In the genomic region with DNA sequence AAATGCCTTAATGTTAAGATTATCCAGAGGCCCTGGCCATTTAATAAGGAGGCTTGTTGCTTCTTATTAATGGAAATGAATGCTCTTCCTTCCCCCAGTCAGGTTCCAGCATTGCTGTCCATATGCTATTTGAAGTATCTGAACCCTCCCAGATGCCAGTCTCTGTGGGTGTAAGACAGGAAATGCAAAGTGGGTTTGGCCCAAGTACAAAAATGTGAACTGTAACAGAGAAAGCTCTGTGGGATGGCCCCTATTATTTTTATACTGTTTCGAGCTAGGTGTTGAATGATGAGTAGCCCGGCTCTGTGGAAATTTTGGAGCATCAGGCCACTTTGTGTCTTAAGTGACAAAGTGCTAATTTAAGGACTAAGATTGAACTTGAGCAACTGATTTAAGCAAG, we compare ENCODE assay signal across 11 cellular contexts.
DNase-seq lines count a peak whose midpoint lies in the region; ATAC-seq and TF ChIP-seq lines count a peak whose summit lies in the region.
"Had no signal": no experiment of that assay in that cellular context is flagged by ENCODE, and none has a peak within 500 bp of the region (broad histone marks: within the 10 kb centered on the region; RNA-seq: fewer than 3 reads in every experiment).

No MANE protein-coding gene starts in this region.

- TF ChIP-seq CTCF in RWPE1 (conservative IDR thresholded peaks at IDR 0.05; ENCODE audit: low read depth) (no peak), epithelial cell of esophagus (IDR thresholded peaks at IDR 0.05; ENCODE audit: insufficient read depth, low read depth, low read length, missing control alignments) (no peak)

- CTCF ChIA-PET in RWPE1 (lab: Yijun Ruan, JAX), result interaction anchor here (1.0 kb wide), 1 partner anchor 221 kb away, joined by 6 read pairs; no protein-coding TSS in a partner anchor

- H3K27ac ChIP-seq in RWPE1, result no peak overlapping the region
- H3K27ac ChIP-seq: A549 had no signal

- peak overlapping the region; percentile 62 for H3K27ac Mint-ChIP-seq in stimulated activated naive CD8-positive, alpha-beta T cell treated with anti-CD3 and anti-CD28 coated beads, Interleukin-15, Interleukin-2, amounts not matched to agents 100 ng/mL and 50 ng/mL, for 24 hours
- H3K27ac Mint-ChIP-seq: activated naive CD4-positive, alpha-beta T cell treated with anti-CD3 and anti-CD28 coated beads, Interleukin-2, amount 50 U/mL, for 72 hours had no signal

- no peak overlapping the region for H3K4me3 ChIP-seq in epithelial cell of esophagus (ENCODE audit: low read length)
- H3K4me3 ChIP-seq: A549 had no signal

- peak; percentile 21 to 24 for ATAC-seq in activated T-cell treated with anti-CD3 and anti-CD28 coated beads, Interleukin-2, amount 50 U/mL, for 4 hours
- ATAC-seq in Right ventricle myocardium superior (ENCODE audit: poor library complexity) (no peak), HG03354 (IDR thresholded peaks at IDR 0.05; ENCODE audit: poor library complexity, severe bottlenecking, unreplicated experiment) (no peak)
- ATAC-seq: A549 had no signal

- H3K4me3 Mint-ChIP-seq in activated T-cell treated with anti-CD3 and anti-CD28 coated beads, Interleukin-2, amount 50 U/mL, for 4 hours, result no peak overlapping the region
- H3K4me3 Mint-ChIP-seq in stimulated activated naive CD8-positive, alpha-beta T cell treated with anti-CD3 and anti-CD28 coated beads, Interleukin-15, Interleukin-2, amounts not matched to agents 100 ng/mL and 50 ng/mL, for 24 hours, result peak overlapping the region; percentile 18

- DNase-seq in activated T-cell treated with anti-CD3 and anti-CD28 coated beads, Interleukin-2, amount 50 U/mL, for 4 hours, result no peak
- no peak for DNase-seq in activated T-cell treated with anti-CD3 and anti-CD28 coated beads, Interleukin-2, amount 50 U/mL, for 48 hours
- DNase-seq in RWPE1 (ENCODE audit: low spot score) (peak; percentile 73), epithelial cell of esophagus (ENCODE audit: low read depth) (peak; percentile 59), Right ventricle myocardium superior (no peak), DMS79 (lab: John Stamatoyannopoulos, UW) (no peak)
- DNase-seq: activated CD4-positive, CD25-positive, alpha-beta regulatory T cell had no signal

- peaks cover 3% of the 10 kb centered on the region for H3K9me3 Mint-ChIP-seq in activated T-cell treated with anti-CD3 and anti-CD28 coated beads, Interleukin-2, amount 50 U/mL, for 4 hours
- no peaks in the 10 kb centered on the region for H3K9me3 Mint-ChIP-seq in stimulated activated naive CD8-positive, alpha-beta T cell treated with anti-CD3 and anti-CD28 coated beads, Interleukin-15, Interleukin-2, amounts not matched to agents 100 ng/mL and 50 ng/mL, for 24 hours
- H3K9me3 Mint-ChIP-seq: activated naive CD4-positive, alpha-beta T cell treated with anti-CD3 and anti-CD28 coated beads, Interleukin-2, amount 50 U/mL, for 72 hours had no signal

- H3K27me3 Mint-ChIP-seq in activated T-cell treated with anti-CD3 and anti-CD28 coated beads, Interleukin-2, amount 50 U/mL, for 4 hours (ENCODE audit: low read depth), result no peaks in the 10 kb centered on the region
- no peaks in the 10 kb centered on the region for H3K27me3 Mint-ChIP-seq in stimulated activated naive CD8-positive, alpha-beta T cell treated with anti-CD3 and anti-CD28 coated beads, Interleukin-15, Interleukin-2, amounts not matched to agents 100 ng/mL and 50 ng/mL, for 24 hours

- H3K4me1 Mint-ChIP-seq in activated T-cell treated with anti-CD3 and anti-CD28 coated beads, Interleukin-2, amount 50 U/mL, for 4 hours (ENCODE audit: low read depth), result peaks cover 64% of the 10 kb centered on the region
- H3K4me1 Mint-ChIP-seq in stimulated activated naive CD8-positive, alpha-beta T cell treated with anti-CD3 and anti-CD28 coated beads, Interleukin-15, Interleukin-2, amounts not matched to agents 100 ng/mL and 50 ng/mL, for 24 hours (ENCODE audit: low read depth), result peaks cover 57% of the 10 kb centered on the region

- no peaks in the 10 kb centered on the region for H3K36me3 Mint-ChIP-seq in activated T-cell treated with anti-CD3 and anti-CD28 coated beads, Interleukin-2, amount 50 U/mL, for 4 hours (ENCODE audit: insufficient read depth)
- H3K36me3 Mint-ChIP-seq in stimulated activated naive CD8-positive, alpha-beta T cell treated with anti-CD3 and anti-CD28 coated beads, Interleukin-15, Interleukin-2, amounts not matched to agents 100 ng/mL and 50 ng/mL, for 24 hours (ENCODE audit: low read depth), result no peaks in the 10 kb centered on the region
- H3K36me3 Mint-ChIP-seq: activated naive CD4-positive, alpha-beta T cell treated with anti-CD3 and anti-CD28 coated beads, Interleukin-2, amount 50 U/mL, for 72 hours had no signal

- POLR2A ChIA-PET in RWPE1 (lab: Yijun Ruan, JAX; ENCODE audit: low non-redundant PET), result interaction anchor here (0.5 kb wide), 1 partner anchor 737 kb away, joined by 3 read pairs; no protein-coding TSS in a partner anchor

- intact Hi-C loops in Right ventricle myocardium superior (cut with DNase I), result no loop called here

Comparison
In these comparisons a context has a peak if more than half of its experiments do, and no peak if none do; other contexts are left out.
1. ATAC-seq: peak in activated T-cell treated with anti-CD3 and anti-CD28 coated beads, Interleukin-2, amount 50 U/mL, for 4 hours (2 of 2); none in Right ventricle myocardium superior (single experiment) and HG03354 (single experiment).
2. DNase-seq: peak in RWPE1 (single experiment) and epithelial cell of esophagus (single experiment); none in activated T-cell treated with anti-CD3 and anti-CD28 coated beads, Interleukin-2, amount 50 U/mL, for 4 hours (single experiment), activated T-cell treated with anti-CD3 and anti-CD28 coated beads, Interleukin-2, amount 50 U/mL, for 48 hours (0 of 2), Right ventricle myocardium superior (single experiment) and DMS79 (single experiment).